Comparison of ENCODE assay signal across 31 cellular contexts in the genomic region with DNA sequence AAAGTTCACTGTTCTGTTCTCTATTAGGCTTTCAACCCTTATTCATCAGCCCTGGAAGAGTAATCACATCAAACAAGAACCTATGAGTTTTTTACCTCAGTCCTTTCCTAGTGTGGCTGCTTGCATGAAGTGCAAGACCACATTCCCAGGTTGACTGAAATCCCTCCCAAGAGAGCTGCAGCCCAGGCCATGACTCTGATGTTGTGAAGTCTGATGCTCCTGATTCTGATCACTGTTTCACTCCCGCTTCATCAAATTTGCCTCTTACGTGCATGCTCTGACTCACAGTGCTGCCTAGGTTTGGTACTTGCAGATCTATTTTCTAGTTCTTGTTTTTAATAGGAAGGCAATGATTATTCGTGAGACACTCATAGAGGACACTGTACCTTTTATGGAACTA. TPM values are rescaled to one million over a fixed set of nuclear protein-coding genes. Genes with fewer than 3 reads are reported as not detected.
DNase-seq lines count a peak whose midpoint lies in the region; ATAC-seq and TF ChIP-seq lines count a peak whose summit lies in the region.
"Had no signal": no experiment of that assay in that cellular context is flagged by ENCODE, and none has a peak within 500 bp of the region (broad histone marks: within the 10 kb centered on the region; RNA-seq: fewer than 3 reads in every experiment).

No MANE protein-coding gene starts in this region.

- peak; percentile 26 for ATAC-seq in activated CD4-positive, alpha-beta T cell treated with anti-CD3 and anti-CD28 coated beads for 36 hours
- peak; percentile 36 to 70 for ATAC-seq in stimulated activated naive B cell treated with anti-CD40 and anti-IgM and Interleukin-4, amounts not matched to agents 10 μg/mL and 1 μg/mL and 100 μg/mL, for 72 hours (replicated peaks)
- no peak for ATAC-seq in HG03280 (IDR thresholded peaks at IDR 0.05; ENCODE audit: unreplicated experiment)
- ATAC-seq: activated naive CD8-positive, alpha-beta T cell treated with anti-CD3 and anti-CD28 coated beads, Interleukin-2, amount 50 U/mL, for 24 hours; left cardiac atrium; upper lobe of right lung had no signal

- no peak overlapping the region for H3K4me2 ChIP-seq in PC-9
- H3K4me2 ChIP-seq: hepatocyte, KMS-11 had no signal

- H3K36me3 Mint-ChIP-seq in activated CD4-positive, alpha-beta T cell treated with anti-CD3 and anti-CD28 coated beads for 36 hours (ENCODE audit: low read depth) = no peaks in the 10 kb centered on the region
- no peaks in the 10 kb centered on the region for H3K36me3 Mint-ChIP-seq in stimulated activated naive B cell treated with anti-CD40 and anti-IgM and Interleukin-4, amounts not matched to agents 10 μg/mL and 1 μg/mL and 100 μg/mL, for 72 hours

- no peaks in the 10 kb centered on the region for H3K4me1 ChIP-seq in PC-9 (replicated peaks; ENCODE audit: insufficient read depth)
- H3K4me1 ChIP-seq: SJSA1, suprapubic skin, upper lobe of right lung had no signal

- no peaks in the 10 kb centered on the region for H3F3A ChIP-seq in PC-9 (ENCODE audit: insufficient read depth, low read depth)

- no peaks in the 10 kb centered on the region for H3K36me3 ChIP-seq in PC-9 (ENCODE audit: low read depth)
- H3K36me3 ChIP-seq: ovary, SJSA1, suprapubic skin, upper lobe of right lung, WERI-Rb-1 had no signal

- H3K4me3 ChIP-seq in PC-9 = no peak overlapping the region
- H3K4me3 ChIP-seq: coronary artery, hepatocyte, ovary, SJSA1, suprapubic skin, upper lobe of right lung had no signal

- no peak overlapping the region for H3K27ac ChIP-seq in PC-9
- H3K27ac ChIP-seq: coronary artery, epithelial cell of prostate, hepatocyte, HL-60, KMS-11, ovary, SJSA1, suprapubic skin, upper lobe of right lung, WERI-Rb-1 had no signal

- H3K4me1 Mint-ChIP-seq in activated CD4-positive, alpha-beta T cell treated with anti-CD3 and anti-CD28 coated beads for 36 hours = no peaks in the 10 kb centered on the region
- no peaks in the 10 kb centered on the region for H3K4me1 Mint-ChIP-seq in stimulated activated naive B cell treated with anti-CD40 and anti-IgM and Interleukin-4, amounts not matched to agents 10 μg/mL and 1 μg/mL and 100 μg/mL, for 72 hours
- H3K4me1 Mint-ChIP-seq: activated naive CD8-positive, alpha-beta T cell treated with anti-CD3 and anti-CD28 coated beads, Interleukin-2, amount 50 U/mL, for 24 hours; neural crest cell had no signal

- H3K27me3 Mint-ChIP-seq in activated CD4-positive, alpha-beta T cell treated with anti-CD3 and anti-CD28 coated beads for 36 hours = peaks cover 4% of the 10 kb centered on the region
- H3K27me3 Mint-ChIP-seq in stimulated activated naive B cell treated with anti-CD40 and anti-IgM and Interleukin-4, amounts not matched to agents 10 μg/mL and 1 μg/mL and 100 μg/mL, for 72 hours = peaks cover 0 to 3% of the 10 kb centered on the region in 2 donors
- H3K27me3 Mint-ChIP-seq: activated naive CD8-positive, alpha-beta T cell treated with anti-CD3 and anti-CD28 coated beads, Interleukin-2, amount 50 U/mL, for 24 hours; CD4-positive, alpha-beta T cell had no signal

- H3K79me2 ChIP-seq in PC-9 (ENCODE audit: low read depth) = no peaks in the 10 kb centered on the region
- H3K79me2 ChIP-seq: hepatocyte had no signal

- H3K9me3 Mint-ChIP-seq in activated CD4-positive, alpha-beta T cell treated with anti-CD3 and anti-CD28 coated beads for 36 hours (ENCODE audit: low read depth) = no peaks in the 10 kb centered on the region
- no peaks in the 10 kb centered on the region for H3K9me3 Mint-ChIP-seq in stimulated activated naive B cell treated with anti-CD40 and anti-IgM and Interleukin-4, amounts not matched to agents 10 μg/mL and 1 μg/mL and 100 μg/mL, for 72 hours
- H3K9me3 Mint-ChIP-seq: activated naive CD8-positive, alpha-beta T cell treated with anti-CD3 and anti-CD28 coated beads, Interleukin-2, amount 50 U/mL, for 24 hours; CD4-positive, alpha-beta T cell; neural crest cell had no signal

- TF ChIP-seq CTCF in PC-9 (conservative IDR thresholded peaks at IDR 0.05) = no peak

- no peaks in the 10 kb centered on the region for H3K27me3 ChIP-seq in PC-9 (ENCODE audit: insufficient read depth, low read depth)
- H3K27me3 ChIP-seq: hepatocyte, ovary, SJSA1, suprapubic skin, upper lobe of right lung had no signal

- H3K4me3 Mint-ChIP-seq in activated CD4-positive, alpha-beta T cell treated with anti-CD3 and anti-CD28 coated beads for 36 hours = no peak overlapping the region
- no peak overlapping the region for H3K4me3 Mint-ChIP-seq in stimulated activated naive B cell treated with anti-CD40 and anti-IgM and Interleukin-4, amounts not matched to agents 10 μg/mL and 1 μg/mL and 100 μg/mL, for 72 hours
- H3K4me3 Mint-ChIP-seq: activated naive CD8-positive, alpha-beta T cell treated with anti-CD3 and anti-CD28 coated beads, Interleukin-2, amount 50 U/mL, for 24 hours; CD4-positive, alpha-beta T cell; neural crest cell had no signal

- POLR2A ChIA-PET in activated CD4-positive, alpha-beta T cell treated with anti-CD3 and anti-CD28 coated beads for 36 hours (lab: Charles Lee) = no interaction called here
- POLR2A ChIA-PET in PC-9 (lab: Charles Lee; ENCODE audit: unreplicated experiment) = no interaction called here

- H3K9me3 ChIP-seq in PC-9 (ENCODE audit: insufficient read depth, low read depth) = no peaks in the 10 kb centered on the region
- H3K9me3 ChIP-seq: ovary, SJSA1, suprapubic skin, upper lobe of right lung had no signal

- H2AFZ ChIP-seq in PC-9 = 0 out of 2 replicates have a peak overlapping the region, but pooled peaks have one; percentile 22
- H2AFZ ChIP-seq: hepatocyte had no signal

- BruUV-seq in PC-9 (replicated peaks; lab: Mats Ljungman, UMichigan) = no TSS peak

- no peak overlapping the region for H3K27ac Mint-ChIP-seq in activated CD4-positive, alpha-beta T cell treated with anti-CD3 and anti-CD28 coated beads for 36 hours
- H3K27ac Mint-ChIP-seq in stimulated activated naive B cell treated with anti-CD40 and anti-IgM and Interleukin-4, amounts not matched to agents 10 μg/mL and 1 μg/mL and 100 μg/mL, for 72 hours = peak overlapping the region; percentile 70
- H3K27ac Mint-ChIP-seq: activated naive CD8-positive, alpha-beta T cell treated with anti-CD3 and anti-CD28 coated beads, Interleukin-2, amount 50 U/mL, for 24 hours; CD4-positive, alpha-beta T cell had no signal

- CTCF ChIA-PET in activated CD4-positive, alpha-beta T cell treated with anti-CD3 and anti-CD28 coated beads for 36 hours (lab: Charles Lee) = no interaction called here
- CTCF ChIA-PET in PC-9 (lab: Charles Lee) = no interaction called here

- 0 out of 2 replicates have a peak, but pooled peaks cover 5% of the 10 kb centered on the region for H3K9me2 ChIP-seq in PC-9 (ENCODE audit: insufficient read depth)

- H4K20me1 ChIP-seq in PC-9 (ENCODE audit: insufficient read depth) = no peaks in the 10 kb centered on the region

- intact Hi-C loops in activated CD4-positive, alpha-beta T cell treated with anti-CD3 and anti-CD28 coated beads for 36 hours (cut with DNase I, micrococcal nuclease) = no loop called here
- intact Hi-C loops in PC-9 (cut with micrococcal nuclease; ENCODE audit: unreplicated experiment) = no loop called here

- peak; percentile 11 for DNase-seq in activated CD4-positive, alpha-beta T cell treated with anti-CD3 and anti-CD28 coated beads for 36 hours
- DNase-seq in activated CD4-positive, alpha-beta T cell treated with anti-CD3 and anti-CD28 coated beads, Interleukin-2, amount 50 U/mL, for 4 hours = no peak
- DNase-seq in NCI-H1417 treated with DMSO at 0.1 percent for 48 hours (lab: John Stamatoyannopoulos, UW) = peak; percentile 41
- DNase-seq in PC-9 = no peak
- no peak for DNase-seq in stimulated activated naive B cell treated with anti-CD40 and anti-IgM and Interleukin-4, amounts not matched to agents 10 μg/mL and 1 μg/mL and 100 μg/mL, for 72 hours
- DNase-seq in DMS153 treated with DMSO at 0.1 percent for 48 hours (lab: John Stamatoyannopoulos, UW; ENCODE audit: unreplicated experiment) = no peak
- no peak for DNase-seq in NCI-H446 treated with DMSO at 0.1 percent for 48 hours (lab: John Stamatoyannopoulos, UW)
- DNase-seq: activated CD4-positive, alpha-beta T cell treated with anti-CD3 and anti-CD28 coated beads, Interleukin-2, amount 50 U/mL, for 1 hour; activated naive CD4-positive, alpha-beta T cell; activated naive CD8-positive, alpha-beta T cell treated with anti-CD3 and anti-CD28 coated beads, Interleukin-2, amount 50 U/mL, for 24 hours; AML-193; caudate nucleus; CD4-positive, alpha-beta T cell; effector memory CD4-positive, alpha-beta T cell; left cardiac atrium; NCI-H1694; NCI-H524; ovary; stimulated activated naive CD4-positive, alpha-beta T cell treated with Interleukin-2 at 50 U/mL for 16 hours; T1000; upper lobe of right lung; WERI-Rb-1 had no signal

RNA-seq across cellular contexts. Expression of gene DSEL, which starts 58.2 kb away (rescaled TPM):
- under 1 TPM; 0.04 to 0.09 TPM for total RNA-seq in activated CD4-positive, alpha-beta T cell treated with anti-CD3 and anti-CD28 coated beads for 36 hours
- total RNA-seq in PC-9 (2021) = 2.1 and 2.5 TPM in 2 replicates

Comparison
In these comparisons a context has a peak if more than half of its experiments do, and no peak if none do; other contexts are left out.
1. DNase-seq: peak in activated CD4-positive, alpha-beta T cell treated with anti-CD3 and anti-CD28 coated beads for 36 hours (single experiment) and NCI-H1417 treated with DMSO at 0.1 percent for 48 hours (single experiment); none in activated CD4-positive, alpha-beta T cell treated with anti-CD3 and anti-CD28 coated beads, Interleukin-2, amount 50 U/mL, for 4 hours (0 of 2), PC-9 (0 of 2), stimulated activated naive B cell treated with anti-CD40 and anti-IgM and Interleukin-4, amounts not matched to agents 10 μg/mL and 1 μg/mL and 100 μg/mL, for 72 hours (single experiment), DMS153 treated with DMSO at 0.1 percent for 48 hours (single experiment) and NCI-H446 treated with DMSO at 0.1 percent for 48 hours (single experiment).